In genomic region chr2:147845608-147846002, GRCh38 we compare ENCODE assay signal across 8 cellular contexts. TPM values are rescaled to one million over a fixed set of nuclear protein-coding genes. Genes with fewer than 3 reads are reported as not detected.
DNase-seq lines count a peak whose midpoint lies in the region; ATAC-seq and TF ChIP-seq lines count a peak whose summit lies in the region.

No MANE protein-coding gene starts in this region.

- H3K27ac ChIP-seq in CD4-positive, CD25-positive, alpha-beta regulatory T cell (ENCODE audit: insufficient read depth, low read length, poor library complexity, severe bottlenecking), result no peak overlapping the region
- H3K27ac ChIP-seq in Karpas-422 (ENCODE audit: low read length), result no peak overlapping the region

- no peaks in the 10 kb centered on the region for H3K36me3 ChIP-seq in CD4-positive, CD25-positive, alpha-beta regulatory T cell (ENCODE audit: control insufficient read depth, insufficient read depth, low read length)
- H3K36me3 ChIP-seq in Karpas-422 (ENCODE audit: insufficient read depth, low read length), result no peaks in the 10 kb centered on the region

- H2AFZ ChIP-seq in Karpas-422 (ENCODE audit: low read length), result no peak overlapping the region

- H3K27me3 ChIP-seq in CD4-positive, CD25-positive, alpha-beta regulatory T cell (ENCODE audit: control insufficient read depth, insufficient read depth, low read length), result peaks cover 6% of the 10 kb centered on the region
- no peaks in the 10 kb centered on the region for H3K27me3 ChIP-seq in Karpas-422 (ENCODE audit: low read length)
- peaks cover 55% of the 10 kb centered on the region for H3K27me3 ChIP-seq in mononuclear cell (ENCODE audit: insufficient read depth, low read length)

- H4K20me1 ChIP-seq in Karpas-422 (ENCODE audit: insufficient read depth, low read depth, low read length), result peaks cover 17% of the 10 kb centered on the region; the same call in 1 of the 2 replicates

- no peak for ATAC-seq in CD4-positive, CD25-positive, alpha-beta regulatory T cell (ENCODE audit: low read depth in 2 of 2)
- ATAC-seq in HG02623 (IDR thresholded peaks at IDR 0.05; ENCODE audit: unreplicated experiment), result no peak

- H3K27me3 Mint-ChIP-seq in CD4-positive, CD25-positive, alpha-beta regulatory T cell, result peaks cover 61% of the 10 kb centered on the region

- peak overlapping the region; percentile 92 for H3K4me2 ChIP-seq in Karpas-422 (ENCODE audit: low read depth, low read length, poor library complexity, severe bottlenecking)

- H3K79me2 ChIP-seq in Karpas-422 (ENCODE audit: low read length), result no peaks in the 10 kb centered on the region

- peaks cover 0 to 3% (median 0%) of the 10 kb centered on the region in 7 donors for H3K9me3 Mint-ChIP-seq in CD4-positive, CD25-positive, alpha-beta regulatory T cell

- no peaks in the 10 kb centered on the region for H3K9me2 ChIP-seq in Karpas-422 (replicated peaks; ENCODE audit: insufficient read depth, low read length)

- peaks cover 11% of the 10 kb centered on the region for H3K4me1 ChIP-seq in CD4-positive, CD25-positive, alpha-beta regulatory T cell (ENCODE audit: control insufficient read depth, insufficient read depth, low read length, poor library complexity, severe bottlenecking)
- H3K4me1 ChIP-seq in Karpas-422 (ENCODE audit: low read length), result peaks cover 23% of the 10 kb centered on the region
- peaks cover 24% of the 10 kb centered on the region for H3K4me1 ChIP-seq in mononuclear cell (ENCODE audit: insufficient read depth, low read length)

- peaks cover 17 to 48% (median 31%) of the 10 kb centered on the region in 4 donors for H3K4me1 Mint-ChIP-seq in CD4-positive, CD25-positive, alpha-beta regulatory T cell

- peak overlapping the region; percentile 94 for H3K4me3 ChIP-seq in CD4-positive, CD25-positive, alpha-beta regulatory T cell (ENCODE audit: low read depth, low read length)
- H3K4me3 ChIP-seq in Karpas-422 (ENCODE audit: low read length) (peak overlapping the region; percentile 77), cardiac fibroblast (replicated peaks in 1 of 2; ENCODE audit: low read depth in 2 of 2, low read length in 2 of 2) (peak overlapping the region; percentile 71 to 74), mononuclear cell (ENCODE audit: low read length) (peak overlapping the region; percentile 74)

- peak overlapping the region; percentile 93 to 96 (median 95) for H3K4me3 Mint-ChIP-seq in CD4-positive, CD25-positive, alpha-beta regulatory T cell

- peak overlapping the region; percentile 86 for H3K9ac ChIP-seq in Karpas-422 (ENCODE audit: low read length)

- H3K36me3 Mint-ChIP-seq in CD4-positive, CD25-positive, alpha-beta regulatory T cell, result no peaks in the 10 kb centered on the region

- H3K9me3 ChIP-seq in CD4-positive, CD25-positive, alpha-beta regulatory T cell (ENCODE audit: control insufficient read depth in 2 of 2, low read length in 2 of 2), result no peaks in the 10 kb centered on the region
- H3K9me3 ChIP-seq in Karpas-422 (ENCODE audit: low read length) (no peaks in the 10 kb centered on the region), mononuclear cell (ENCODE audit: low read depth, low read length) (no peaks in the 10 kb centered on the region)

- TF ChIP-seq CTCF in cardiac fibroblast (IDR thresholded peaks at IDR 0.05; ENCODE audit: low read depth, low read length) (no peak), GM13976 (IDR thresholded peaks at IDR 0.05; ENCODE audit: borderline replicate concordance, control extremely low read depth, extremely low read depth, insufficient read depth, missing control alignments) (no peak)

- in situ Hi-C loops in GM13976 (cut with MboI; ENCODE audit: low sequenced_read_pairs, unreplicated experiment), result no loop called here

- H3K27ac Mint-ChIP-seq in CD4-positive, CD25-positive, alpha-beta regulatory T cell, result peak overlapping the region; percentile 72 to 91 (median 76)

- no peak for DNase-seq in CD4-positive, CD25-positive, alpha-beta regulatory T cell
- DNase-seq in Karpas-422 (no peak), cardiac fibroblast (ENCODE audit: low read depth in 2 of 2) (peak in 1 of 2 donors; percentile 14), mesenteric fat pad (ENCODE audit: low spot score) (no peak), GM13976 (ENCODE audit: low spot score) (no peak), DMS114 treated with DMSO at 0.1 percent for 48 hours (lab: John Stamatoyannopoulos, UW; ENCODE audit: unreplicated experiment) (no peak)

RNA-seq across cellular contexts. Expression of gene ACVR2A, which starts 0.8 kb away (rescaled TPM):
- total RNA-seq in CD4-positive, CD25-positive, alpha-beta regulatory T cell, result 12.4 TPM
- polyA plus RNA-seq in CD4-positive, CD25-positive, alpha-beta regulatory T cell, result 1 to 10 TPM in 3 of 4 donors, under 1 TPM in 1; 0.87 to 5.2 (median 3.1) TPM
- total RNA-seq in Karpas-422 (2014; rRNA removed; shearing (Covaris generic); ENCODE audit: low replicate concordance), result 1.8 and 2.6 TPM in 2 replicates
- total RNA-seq in mononuclear cell (39.9 TPM), mesenteric fat pad (15.9 TPM)
